ENCODE assay signal across 1 cellular context in genomic region chr4:14111730-14112171, GRCh38.
TF ChIP-seq lines count a peak whose summit lies in the region.

No MANE protein-coding gene starts in this region.

TF ChIP-seq in GM23338, 12 proteins besides CTCF, POLR2A, EP300 and RAD21 (continued from another document):
- TF ChIP-seq, protein P1, sequence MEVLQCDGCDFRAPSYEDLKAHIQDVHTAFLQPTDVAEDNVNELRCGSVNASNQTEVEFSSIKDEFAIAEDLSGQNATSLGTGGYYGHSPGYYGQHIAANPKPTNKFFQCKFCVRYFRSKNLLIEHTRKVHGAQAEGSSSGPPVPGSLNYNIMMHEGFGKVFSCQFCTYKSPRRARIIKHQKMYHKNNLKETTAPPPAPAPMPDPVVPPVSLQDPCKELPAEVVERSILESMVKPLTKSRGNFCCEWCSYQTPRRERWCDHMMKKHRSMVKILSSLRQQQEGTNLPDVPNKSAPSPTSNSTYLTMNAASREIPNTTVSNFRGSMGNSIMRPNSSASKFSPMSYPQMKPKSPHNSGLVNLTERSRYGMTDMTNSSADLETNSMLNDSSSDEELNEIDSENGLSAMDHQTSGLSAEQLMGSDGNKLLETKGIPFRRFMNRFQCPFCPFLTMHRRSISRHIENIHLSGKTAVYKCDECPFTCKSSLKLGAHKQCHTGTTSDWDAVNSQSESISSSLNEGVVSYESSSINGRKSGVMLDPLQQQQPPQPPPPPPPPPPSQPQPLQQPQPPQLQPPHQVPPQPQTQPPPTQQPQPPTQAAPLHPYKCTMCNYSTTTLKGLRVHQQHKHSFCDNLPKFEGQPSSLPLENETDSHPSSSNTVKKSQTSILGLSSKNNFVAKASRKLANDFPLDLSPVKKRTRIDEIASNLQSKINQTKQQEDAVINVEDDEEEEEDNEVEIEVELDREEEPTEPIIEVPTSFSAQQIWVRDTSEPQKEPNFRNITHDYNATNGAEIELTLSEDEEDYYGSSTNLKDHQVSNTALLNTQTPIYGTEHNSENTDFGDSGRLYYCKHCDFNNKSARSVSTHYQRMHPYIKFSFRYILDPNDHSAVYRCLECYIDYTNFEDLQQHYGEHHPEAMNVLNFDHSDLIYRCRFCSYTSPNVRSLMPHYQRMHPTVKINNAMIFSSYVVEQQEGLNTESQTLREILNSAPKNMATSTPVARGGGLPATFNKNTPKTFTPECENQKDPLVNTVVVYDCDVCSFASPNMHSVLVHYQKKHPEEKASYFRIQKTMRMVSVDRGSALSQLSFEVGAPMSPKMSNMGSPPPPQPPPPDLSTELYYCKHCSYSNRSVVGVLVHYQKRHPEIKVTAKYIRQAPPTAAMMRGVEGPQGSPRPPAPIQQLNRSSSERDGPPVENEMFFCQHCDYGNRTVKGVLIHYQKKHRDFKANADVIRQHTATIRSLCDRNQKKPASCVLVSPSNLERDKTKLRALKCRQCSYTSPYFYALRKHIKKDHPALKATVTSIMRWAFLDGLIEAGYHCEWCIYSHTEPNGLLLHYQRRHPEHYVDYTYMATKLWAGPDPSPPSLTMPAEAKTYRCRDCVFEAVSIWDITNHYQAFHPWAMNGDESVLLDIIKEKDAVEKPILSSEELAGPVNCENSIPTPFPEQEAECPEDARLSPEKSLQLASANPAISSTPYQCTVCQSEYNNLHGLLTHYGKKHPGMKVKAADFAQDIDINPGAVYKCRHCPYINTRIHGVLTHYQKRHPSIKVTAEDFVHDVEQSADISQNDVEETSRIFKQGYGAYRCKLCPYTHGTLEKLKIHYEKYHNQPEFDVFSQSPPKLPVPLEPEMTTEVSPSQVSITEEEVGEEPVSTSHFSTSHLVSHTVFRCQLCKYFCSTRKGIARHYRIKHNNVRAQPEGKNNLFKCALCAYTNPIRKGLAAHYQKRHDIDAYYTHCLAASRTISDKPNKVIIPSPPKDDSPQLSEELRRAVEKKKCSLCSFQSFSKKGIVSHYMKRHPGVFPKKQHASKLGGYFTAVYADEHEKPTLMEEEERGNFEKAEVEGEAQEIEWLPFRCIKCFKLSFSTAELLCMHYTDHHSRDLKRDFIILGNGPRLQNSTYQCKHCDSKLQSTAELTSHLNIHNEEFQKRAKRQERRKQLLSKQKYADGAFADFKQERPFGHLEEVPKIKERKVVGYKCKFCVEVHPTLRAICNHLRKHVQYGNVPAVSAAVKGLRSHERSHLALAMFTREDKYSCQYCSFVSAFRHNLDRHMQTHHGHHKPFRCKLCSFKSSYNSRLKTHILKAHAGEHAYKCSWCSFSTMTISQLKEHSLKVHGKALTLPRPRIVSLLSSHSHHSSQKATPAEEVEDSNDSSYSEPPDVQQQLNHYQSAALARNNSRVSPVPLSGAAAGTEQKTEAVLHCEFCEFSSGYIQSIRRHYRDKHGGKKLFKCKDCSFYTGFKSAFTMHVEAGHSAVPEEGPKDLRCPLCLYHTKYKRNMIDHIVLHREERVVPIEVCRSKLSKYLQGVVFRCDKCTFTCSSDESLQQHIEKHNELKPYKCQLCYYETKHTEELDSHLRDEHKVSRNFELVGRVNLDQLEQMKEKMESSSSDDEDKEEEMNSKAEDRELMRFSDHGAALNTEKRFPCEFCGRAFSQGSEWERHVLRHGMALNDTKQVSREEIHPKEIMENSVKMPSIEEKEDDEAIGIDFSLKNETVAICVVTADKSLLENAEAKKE (CRISPR knock-in tag; IDR thresholded peaks at IDR 0.05): no peak
- TF ChIP-seq ZNF114 (CRISPR knock-in tag; IDR thresholded peaks at IDR 0.05) (no peak), STAT1 (IDR thresholded peaks at IDR 0.05; ENCODE audit: unreplicated experiment) (no peak), NANOG (IDR thresholded peaks at IDR 0.05; ENCODE audit: borderline replicate concordance) (no peak), CREB1 (CRISPR knock-in tag; IDR thresholded peaks at IDR 0.05; ENCODE audit: low read depth) (no peak), EZH2 (IDR thresholded peaks at IDR 0.05; ENCODE audit: low read depth, unreplicated experiment) (no peak), JUNB (IDR thresholded peaks at IDR 0.05; ENCODE audit: unreplicated experiment) (no peak)
